16 cellular contexts compared by ENCODE assay signal in genomic region chr19:46756544-46756888, GRCh38.
"Had no signal": no experiment of that assay in that cellular context is flagged by ENCODE, and none has a peak within 500 bp of the region (broad histone marks: within the 10 kb centered on the region; RNA-seq: fewer than 3 reads in every experiment).

No MANE protein-coding gene starts in this region.

- DNase-seq: activated B cell treated with CpG ODN at 0.5 μM for 24 hours; activated CD4-positive, alpha-beta memory T cell treated with anti-CD3 and anti-CD28 coated beads, Interleukin-2, amount 10 ng/mL, durations not matched to agents 7 days and 5 days; activated CD4-positive, alpha-beta T cell treated with anti-CD3 and anti-CD28 coated beads for 4 hours; activated CD8-positive, alpha-beta memory T cell treated with anti-CD3 and anti-CD28 coated beads, Interleukin-2, amount 50 U/mL, for 48 hours; foreskin fibroblast; mammary epithelial cell; naive B cell; stimulated activated CD4-positive, alpha-beta T cell treated with anti-CD3 and anti-CD28 coated beads, Interleukin-4, amount 100 ng/mL, for 24 hours had no signal

- H3K4me1 ChIP-seq: neural progenitor cell had no signal

- H3K27me3 ChIP-seq: neural progenitor cell, right lobe of liver had no signal

- H3K9me3 Mint-ChIP-seq: activated B cell treated with CpG ODN at 0.5 μM for 24 hours; activated CD4-positive, alpha-beta memory T cell treated with anti-CD3 and anti-CD28 coated beads, Interleukin-2, amount 10 ng/mL, durations not matched to agents 7 days and 5 days; activated naive CD4-positive, alpha-beta T cell treated with anti-CD3 and anti-CD28 coated beads, Interleukin-2, amount 50 U/mL, for 72 hours; naive B cell; neural progenitor cell; stimulated activated naive B cell treated with anti-CD40 and anti-IgM and Interleukin-4, amounts not matched to agents 10 μg/mL and 1 μg/mL and 100 μg/mL, for 72 hours had no signal

- H3K4me3 ChIP-seq: neural progenitor cell, psoas muscle, right lobe of liver, SK-N-MC, smooth muscle cell had no signal

- H3K36me3 Mint-ChIP-seq: activated naive CD4-positive, alpha-beta T cell treated with anti-CD3 and anti-CD28 coated beads, Interleukin-2, amount 50 U/mL, for 72 hours had no signal

- H3K27me3 Mint-ChIP-seq: activated B cell treated with CpG ODN at 0.5 μM for 24 hours; activated CD4-positive, alpha-beta memory T cell treated with anti-CD3 and anti-CD28 coated beads, Interleukin-2, amount 10 ng/mL, durations not matched to agents 7 days and 5 days; naive B cell; stimulated activated naive B cell treated with anti-CD40 and anti-IgM and Interleukin-4, amounts not matched to agents 10 μg/mL and 1 μg/mL and 100 μg/mL, for 72 hours had no signal

- H3K4me1 Mint-ChIP-seq: neural progenitor cell had no signal

- H3K27ac ChIP-seq: epithelial cell of prostate, neural progenitor cell, psoas muscle, right lobe of liver, SK-N-MC had no signal

- H3K9me3 ChIP-seq: psoas muscle, right lobe of liver had no signal

- H3K4me3 Mint-ChIP-seq: activated B cell treated with CpG ODN at 0.5 μM for 24 hours; activated CD4-positive, alpha-beta memory T cell treated with anti-CD3 and anti-CD28 coated beads, Interleukin-2, amount 10 ng/mL, durations not matched to agents 7 days and 5 days; naive B cell; neural progenitor cell; stimulated activated naive B cell treated with anti-CD40 and anti-IgM and Interleukin-4, amounts not matched to agents 10 μg/mL and 1 μg/mL and 100 μg/mL, for 72 hours had no signal

- H3K27ac Mint-ChIP-seq: activated B cell treated with CpG ODN at 0.5 μM for 24 hours; activated CD4-positive, alpha-beta memory T cell treated with anti-CD3 and anti-CD28 coated beads, Interleukin-2, amount 10 ng/mL, durations not matched to agents 7 days and 5 days; naive B cell; neural progenitor cell; stimulated activated naive B cell treated with anti-CD40 and anti-IgM and Interleukin-4, amounts not matched to agents 10 μg/mL and 1 μg/mL and 100 μg/mL, for 72 hours had no signal

- H3K36me3 ChIP-seq: neural progenitor cell, right lobe of liver had no signal
